20 cellular contexts compared by ENCODE assay signal in the genomic region with DNA sequence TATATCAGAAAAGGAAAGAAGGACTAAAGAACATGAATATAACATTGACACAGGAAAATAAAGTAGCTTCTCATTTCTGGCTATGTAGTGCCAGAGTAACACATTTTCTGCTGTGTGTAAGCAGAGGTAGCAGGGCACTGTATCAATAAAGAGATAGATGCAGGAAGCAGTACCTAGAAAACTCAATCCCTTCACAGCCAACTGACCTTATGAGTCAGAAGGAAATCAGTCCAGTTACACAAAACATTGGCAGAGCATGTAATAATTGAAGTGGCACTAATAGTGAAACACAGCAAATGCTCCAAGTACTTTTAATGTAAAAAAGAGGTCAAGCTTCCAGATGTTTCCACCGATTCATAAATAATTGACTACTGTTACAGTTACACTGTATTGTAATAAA.
DNase-seq lines count a peak whose midpoint lies in the region; ATAC-seq and TF ChIP-seq lines count a peak whose summit lies in the region.
"Had no signal": no experiment of that assay in that cellular context is flagged by ENCODE, and none has a peak within 500 bp of the region (broad histone marks: within the 10 kb centered on the region; RNA-seq: fewer than 3 reads in every experiment).

No MANE protein-coding gene starts in this region.

- H3K4me3 ChIP-seq in epithelial cell of esophagus (ENCODE audit: low read length) = no peak overlapping the region
- H3K4me3 ChIP-seq: heart left ventricle, left ventricle myocardium inferior, vagina had no signal

- no peaks in the 10 kb centered on the region for H3K36me3 Mint-ChIP-seq in effector memory CD8-positive, alpha-beta T cell (ENCODE audit: insufficient read depth)
- H3K36me3 Mint-ChIP-seq: natural killer cell had no signal

- no peak overlapping the region for H3K27ac Mint-ChIP-seq in effector memory CD8-positive, alpha-beta T cell
- H3K27ac Mint-ChIP-seq: natural killer cell had no signal

- H3K4me3 Mint-ChIP-seq in effector memory CD8-positive, alpha-beta T cell = no peak overlapping the region
- H3K4me3 Mint-ChIP-seq: natural killer cell had no signal

- no peak for TF ChIP-seq CTCF in epithelial cell of esophagus (IDR thresholded peaks at IDR 0.05; ENCODE audit: insufficient read depth, low read depth, low read length, missing control alignments)

- H3K27me3 Mint-ChIP-seq in effector memory CD8-positive, alpha-beta T cell = peaks cover 0 to 24% of the 10 kb centered on the region in 2 donors

- no peaks in the 10 kb centered on the region for H3K4me1 Mint-ChIP-seq in effector memory CD8-positive, alpha-beta T cell (ENCODE audit: low read depth in 2 of 2)
- H3K4me1 Mint-ChIP-seq: natural killer cell had no signal

- ATAC-seq in HG02763 (IDR thresholded peaks at IDR 0.05; ENCODE audit: unreplicated experiment) = no peak
- no peak for ATAC-seq in effector memory CD8-positive, alpha-beta T cell (replicated peaks)
- ATAC-seq: heart left ventricle, natural killer cell, right cardiac atrium had no signal

- no peaks in the 10 kb centered on the region for H3K9me3 Mint-ChIP-seq in effector memory CD8-positive, alpha-beta T cell
- H3K9me3 Mint-ChIP-seq: natural killer cell had no signal

- DNase-seq in HCEC 1CT (peak; percentile 50), NCI-H446 treated with DMSO at 0.1 percent for 48 hours (lab: John Stamatoyannopoulos, UW) (peak; percentile 81), epithelial cell of esophagus (ENCODE audit: low read depth) (peak; percentile 55), non-pigmented ciliary epithelial cell (ENCODE audit: low read depth) (peak; percentile 28), Ammon's horn (ENCODE audit: low spot score) (no peak), cerebellum (ENCODE audit: low spot score) (no peak)
- DNase-seq in effector memory CD8-positive, alpha-beta T cell = no peak
- DNase-seq: activated CD4-positive, alpha-beta T cell treated with anti-CD3 and anti-CD28 coated beads, Interleukin-2, amount 50 U/mL, for 1 hour; amniotic stem cell; heart left ventricle; left ventricle myocardium inferior; natural killer cell; NCI-H2029; NK-92 treated with Interleukin-12 subunit alpha and Interleukin-12 subunit beta, amount 100 ng/mL, for 24 hours; right cardiac atrium; SIG-M5; stimulated activated CD4-positive, alpha-beta T cell treated with anti-CD3 and anti-CD28 coated beads, Interleukin-4, amount 100 ng/mL, for 4 hours; stimulated activated naive CD4-positive, alpha-beta T cell treated with Interleukin-2 at 50 U/mL for 16 hours had no signal

Comparison
In these comparisons a context has a peak if more than half of its experiments do, and no peak if none do; other contexts are left out.
1. DNase-seq: peak in HCEC 1CT (single experiment), NCI-H446 treated with DMSO at 0.1 percent for 48 hours (single experiment), epithelial cell of esophagus (single experiment) and non-pigmented ciliary epithelial cell (single experiment); none in Ammon's horn (single experiment), effector memory CD8-positive, alpha-beta T cell (0 of 3) and cerebellum (single experiment).